ENCODE assay signal across 1 cellular context in the genomic region with DNA sequence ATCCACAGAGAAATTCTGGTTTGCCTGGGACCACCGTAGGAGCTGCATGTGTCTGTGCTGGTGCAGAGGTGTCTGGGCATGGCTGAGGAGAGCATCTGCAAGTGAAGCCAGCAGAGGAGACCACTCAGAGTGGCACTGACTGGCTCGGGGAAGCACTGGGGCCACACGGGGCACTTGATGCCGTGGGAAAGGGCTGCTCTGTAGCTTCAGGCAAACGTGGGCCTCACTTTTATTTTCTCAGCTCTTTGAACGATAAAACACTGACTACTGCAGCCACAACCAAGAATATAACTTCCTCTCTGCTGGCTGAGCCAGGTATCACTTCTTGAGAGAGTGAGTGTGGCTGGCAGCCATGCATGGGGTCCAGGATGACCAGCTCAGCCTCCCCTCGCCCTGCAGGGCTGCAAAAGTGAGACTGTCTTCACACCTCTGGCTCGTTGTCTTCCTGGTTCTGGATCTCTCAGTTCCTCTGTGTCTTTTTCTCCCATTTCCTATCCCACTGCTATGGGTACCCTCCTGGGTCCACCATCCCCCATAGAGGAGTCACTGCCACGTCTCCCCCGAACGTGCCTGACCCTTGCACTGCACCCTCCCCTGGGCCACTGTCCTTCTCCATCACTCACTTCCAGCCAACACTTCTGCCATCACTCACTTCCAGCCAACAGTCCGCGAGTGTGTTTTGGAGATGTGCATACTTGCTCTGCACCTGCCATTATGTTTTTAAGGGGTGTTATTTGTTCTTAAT.
A peak's percentile ranks its signal among the peaks of the same experiment; 100 is the strongest.
TF ChIP-seq lines count a peak whose summit lies in the region.

No MANE protein-coding gene starts in this region.

TF ChIP-seq in GM12878, 131 proteins besides CTCF, POLR2A, EP300 and RAD21 (continued from another document and continues in another):
- TF ChIP-seq BCL3 (IDR thresholded peaks at IDR 0.05; ENCODE audit: borderline replicate concordance, insufficient read depth, low read depth, low read length, poor library complexity, severe bottlenecking) (peak; percentile 71), BMI1 (IDR thresholded peaks at IDR 0.05; ENCODE audit: borderline replicate concordance) (no peak), IKZF2 (IDR thresholded peaks at IDR 0.05) (no peak; a peak in 1 of 4 replicates), MTA2 (IDR thresholded peaks at IDR 0.05; ENCODE audit: low read depth) (no peak), NFIC (IDR thresholded peaks at IDR 0.05; ENCODE audit: low read depth, low read length) (peak; percentile 35; the same call in 1 of the 2 replicates), FOXM1 (IDR thresholded peaks at IDR 0.05; ENCODE audit: low read depth, low read length) (no peak), YBX1 (IDR thresholded peaks at IDR 0.05) (no peak), DPF2 (IDR thresholded peaks at IDR 0.05) (0 out of 2 replicates have a peak, but pooled peaks have one; percentile 21), IRF4 (IDR thresholded peaks at IDR 0.05; ENCODE audit: low read depth, low read length) (no peak), HDAC2 (IDR thresholded peaks at IDR 0.05) (no peak), STAT1 (conservative IDR thresholded peaks at IDR 0.05) (no peak), NFXL1 (IDR thresholded peaks at IDR 0.05; ENCODE audit: borderline replicate concordance) (no peak), CREM (IDR thresholded peaks at IDR 0.05; ENCODE audit: low read depth) (no peak), RELA (IDR thresholded peaks at IDR 0.05; ENCODE audit: borderline replicate concordance, partially characterized antibody) (no peak), ATF7 (IDR thresholded peaks at IDR 0.05; ENCODE audit: low read depth) (no peak), JUND (IDR thresholded peaks at IDR 0.05; ENCODE audit: low read depth, low read length) (no peak), SMC3 (IDR thresholded peaks at IDR 0.05; ENCODE audit: borderline replicate concordance, low read length) (0 out of 2 replicates have a peak, but pooled peaks have one; percentile 23), HDAC6 (IDR thresholded peaks at IDR 0.05; ENCODE audit: unreplicated experiment) (no peak), TAF1 (IDR thresholded peaks at IDR 0.05; ENCODE audit: borderline replicate concordance, low read depth, low read length) (no peak), TCF7 (IDR thresholded peaks at IDR 0.05; ENCODE audit: borderline replicate concordance) (no peak), STAT3 (IDR thresholded peaks at IDR 0.05; ENCODE audit: low read depth, low read length) (no peak), PAX8 (IDR thresholded peaks at IDR 0.05) (no peak), MYB (IDR thresholded peaks at IDR 0.05; ENCODE audit: borderline replicate concordance, low read depth, low read length) (no peak), ETV6 (conservative IDR thresholded peaks at IDR 0.05 in 1 of 2, IDR thresholded peaks at IDR 0.05 in 1 of 2; ENCODE audit: borderline replicate concordance in 1 of 2, low read depth in 1 of 2) (no peak), TARDBP (IDR thresholded peaks at IDR 0.05; ENCODE audit: borderline replicate concordance) (no peak), TCF3 (IDR thresholded peaks at IDR 0.05; ENCODE audit: borderline replicate concordance, insufficient read depth, low read depth, low read length) (no peak), NRF1 (conservative IDR thresholded peaks at IDR 0.05; ENCODE audit: low read depth, low read length) (no peak), MYC (IDR thresholded peaks at IDR 0.05; ENCODE audit: insufficient read depth, insufficient read length, insufficient replicate concordance, low read length, severe bottlenecking) (no peak), EZH2 (IDR thresholded peaks at IDR 0.05; ENCODE audit: borderline replicate concordance, control insufficient read depth, low read depth, low read length) (no peak), ZNF274 (IDR thresholded peaks at IDR 0.05; ENCODE audit: insufficient read depth, insufficient read length) (no peak), CBFB (IDR thresholded peaks at IDR 0.05; ENCODE audit: low read depth) (no peak), MXI1 (IDR thresholded peaks at IDR 0.05; ENCODE audit: low read depth, low read length) (no peak), SMARCA5 (IDR thresholded peaks at IDR 0.05) (no peak), GATAD2B (conservative IDR thresholded peaks at IDR 0.05; ENCODE audit: low read depth) (peak; percentile 44; the same call in 1 of the 2 replicates), GABPA (IDR thresholded peaks at IDR 0.05; ENCODE audit: low read depth) (no peak), ZBTB4 (CRISPR knock-in tag; IDR thresholded peaks at IDR 0.05) (no peak), ZNF622 (IDR thresholded peaks at IDR 0.05) (no peak), BHLHE40 (IDR thresholded peaks at IDR 0.05; ENCODE audit: borderline replicate concordance in 1 of 2, low read depth in 2 of 2, low read length in 1 of 2) (0 out of 4 replicates have a peak, but pooled peaks of 1 of the 2 experiments have one; percentile 3), RUNX3 (IDR thresholded peaks at IDR 0.05; ENCODE audit: low read length) (peak; percentile 61; the same call in 1 of the 2 replicates), FOXK2 (IDR thresholded peaks at IDR 0.05) (no peak), RBBP5 (conservative IDR thresholded peaks at IDR 0.05) (no peak), CBX5 (IDR thresholded peaks at IDR 0.05; ENCODE audit: low read depth) (no peak), ZNF207 (IDR thresholded peaks at IDR 0.05; ENCODE audit: borderline replicate concordance) (no peak), ZBTB11 (CRISPR knock-in tag; IDR thresholded peaks at IDR 0.05) (no peak), SUPT20H (IDR thresholded peaks at IDR 0.05; ENCODE audit: borderline replicate concordance, control insufficient read depth, low read depth, low read length) (no peak)
- TF ChIP-seq, protein P1, sequence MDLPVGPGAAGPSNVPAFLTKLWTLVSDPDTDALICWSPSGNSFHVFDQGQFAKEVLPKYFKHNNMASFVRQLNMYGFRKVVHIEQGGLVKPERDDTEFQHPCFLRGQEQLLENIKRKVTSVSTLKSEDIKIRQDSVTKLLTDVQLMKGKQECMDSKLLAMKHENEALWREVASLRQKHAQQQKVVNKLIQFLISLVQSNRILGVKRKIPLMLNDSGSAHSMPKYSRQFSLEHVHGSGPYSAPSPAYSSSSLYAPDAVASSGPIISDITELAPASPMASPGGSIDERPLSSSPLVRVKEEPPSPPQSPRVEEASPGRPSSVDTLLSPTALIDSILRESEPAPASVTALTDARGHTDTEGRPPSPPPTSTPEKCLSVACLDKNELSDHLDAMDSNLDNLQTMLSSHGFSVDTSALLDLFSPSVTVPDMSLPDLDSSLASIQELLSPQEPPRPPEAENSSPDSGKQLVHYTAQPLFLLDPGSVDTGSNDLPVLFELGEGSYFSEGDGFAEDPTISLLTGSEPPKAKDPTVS (IDR thresholded peaks at IDR 0.05; ENCODE audit: low read depth, low read length): no peak
- TF ChIP-seq, protein P2, sequence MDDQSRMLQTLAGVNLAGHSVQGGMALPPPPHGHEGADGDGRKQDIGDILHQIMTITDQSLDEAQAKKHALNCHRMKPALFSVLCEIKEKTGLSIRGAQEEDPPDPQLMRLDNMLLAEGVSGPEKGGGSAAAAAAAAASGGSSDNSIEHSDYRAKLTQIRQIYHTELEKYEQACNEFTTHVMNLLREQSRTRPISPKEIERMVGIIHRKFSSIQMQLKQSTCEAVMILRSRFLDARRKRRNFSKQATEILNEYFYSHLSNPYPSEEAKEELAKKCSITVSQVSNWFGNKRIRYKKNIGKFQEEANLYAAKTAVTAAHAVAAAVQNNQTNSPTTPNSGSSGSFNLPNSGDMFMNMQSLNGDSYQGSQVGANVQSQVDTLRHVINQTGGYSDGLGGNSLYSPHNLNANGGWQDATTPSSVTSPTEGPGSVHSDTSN (IDR thresholded peaks at IDR 0.05; ENCODE audit: insufficient replicate concordance, low read depth, low read length): no peak
- TF ChIP-seq, protein P3, sequence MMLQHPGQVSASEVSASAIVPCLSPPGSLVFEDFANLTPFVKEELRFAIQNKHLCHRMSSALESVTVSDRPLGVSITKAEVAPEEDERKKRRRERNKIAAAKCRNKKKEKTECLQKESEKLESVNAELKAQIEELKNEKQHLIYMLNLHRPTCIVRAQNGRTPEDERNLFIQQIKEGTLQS (IDR thresholded peaks at IDR 0.05; ENCODE audit: borderline replicate concordance, extremely low read depth, low read depth, low read length): no peak
- TF ChIP-seq, protein P4, sequence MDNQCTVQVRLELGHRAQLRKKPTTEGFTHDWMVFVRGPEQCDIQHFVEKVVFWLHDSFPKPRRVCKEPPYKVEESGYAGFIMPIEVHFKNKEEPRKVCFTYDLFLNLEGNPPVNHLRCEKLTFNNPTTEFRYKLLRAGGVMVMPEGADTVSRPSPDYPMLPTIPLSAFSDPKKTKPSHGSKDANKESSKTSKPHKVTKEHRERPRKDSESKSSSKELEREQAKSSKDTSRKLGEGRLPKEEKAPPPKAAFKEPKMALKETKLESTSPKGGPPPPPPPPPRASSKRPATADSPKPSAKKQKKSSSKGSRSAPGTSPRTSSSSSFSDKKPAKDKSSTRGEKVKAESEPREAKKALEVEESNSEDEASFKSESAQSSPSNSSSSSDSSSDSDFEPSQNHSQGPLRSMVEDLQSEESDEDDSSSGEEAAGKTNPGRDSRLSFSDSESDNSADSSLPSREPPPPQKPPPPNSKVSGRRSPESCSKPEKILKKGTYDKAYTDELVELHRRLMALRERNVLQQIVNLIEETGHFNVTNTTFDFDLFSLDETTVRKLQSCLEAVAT (IDR thresholded peaks at IDR 0.05): no peak
- TF ChIP-seq, protein P5, sequence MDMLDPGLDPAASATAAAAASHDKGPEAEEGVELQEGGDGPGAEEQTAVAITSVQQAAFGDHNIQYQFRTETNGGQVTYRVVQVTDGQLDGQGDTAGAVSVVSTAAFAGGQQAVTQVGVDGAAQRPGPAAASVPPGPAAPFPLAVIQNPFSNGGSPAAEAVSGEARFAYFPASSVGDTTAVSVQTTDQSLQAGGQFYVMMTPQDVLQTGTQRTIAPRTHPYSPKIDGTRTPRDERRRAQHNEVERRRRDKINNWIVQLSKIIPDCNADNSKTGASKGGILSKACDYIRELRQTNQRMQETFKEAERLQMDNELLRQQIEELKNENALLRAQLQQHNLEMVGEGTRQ (IDR thresholded peaks at IDR 0.05; ENCODE audit: borderline replicate concordance, low read depth, low read length): no peak
- TF ChIP-seq, protein P6, sequence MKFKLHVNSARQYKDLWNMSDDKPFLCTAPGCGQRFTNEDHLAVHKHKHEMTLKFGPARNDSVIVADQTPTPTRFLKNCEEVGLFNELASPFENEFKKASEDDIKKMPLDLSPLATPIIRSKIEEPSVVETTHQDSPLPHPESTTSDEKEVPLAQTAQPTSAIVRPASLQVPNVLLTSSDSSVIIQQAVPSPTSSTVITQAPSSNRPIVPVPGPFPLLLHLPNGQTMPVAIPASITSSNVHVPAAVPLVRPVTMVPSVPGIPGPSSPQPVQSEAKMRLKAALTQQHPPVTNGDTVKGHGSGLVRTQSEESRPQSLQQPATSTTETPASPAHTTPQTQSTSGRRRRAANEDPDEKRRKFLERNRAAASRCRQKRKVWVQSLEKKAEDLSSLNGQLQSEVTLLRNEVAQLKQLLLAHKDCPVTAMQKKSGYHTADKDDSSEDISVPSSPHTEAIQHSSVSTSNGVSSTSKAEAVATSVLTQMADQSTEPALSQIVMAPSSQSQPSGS (IDR thresholded peaks at IDR 0.05; ENCODE audit: low read length): 0 out of 2 replicates have a peak, but pooled peaks have one; percentile 55
